In the genomic region with DNA sequence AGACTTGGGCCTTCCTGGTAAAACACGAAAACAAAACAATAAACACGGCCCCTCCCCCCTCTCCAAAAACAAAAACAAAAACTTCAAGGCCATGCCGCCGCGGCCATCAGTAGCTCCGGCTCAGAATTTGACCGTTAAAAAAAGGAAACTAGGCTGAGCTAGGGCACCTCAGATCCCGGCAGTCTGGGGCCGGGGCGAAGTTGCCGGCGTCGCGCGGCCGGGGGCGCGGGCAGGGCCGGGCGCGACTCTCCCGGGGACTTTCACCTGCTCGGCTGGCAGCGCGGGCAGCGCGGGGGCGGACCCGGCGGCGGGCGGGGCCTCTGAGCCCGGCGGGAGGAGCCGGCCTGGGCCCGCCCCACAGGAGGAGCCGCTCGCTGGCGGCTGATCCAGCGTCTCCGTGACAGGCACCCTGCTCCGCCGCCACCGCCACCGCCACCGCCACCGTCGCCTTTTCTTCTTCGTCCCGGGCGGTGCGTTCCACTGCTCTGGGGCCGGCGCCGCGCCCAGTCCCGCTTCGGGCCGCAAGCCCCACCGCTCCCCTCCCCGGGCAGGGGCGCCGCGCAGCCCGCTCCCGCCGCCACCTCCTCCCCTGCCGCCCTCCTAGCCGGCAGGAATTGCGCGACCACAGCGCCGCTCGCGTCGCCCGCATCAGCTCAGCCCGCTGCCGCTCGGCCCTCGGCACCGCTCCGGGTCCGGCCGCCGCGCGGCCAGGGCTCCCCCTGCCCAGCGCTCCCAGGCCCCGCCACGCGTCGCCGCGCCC, we compare ENCODE assay signal across 8 cellular contexts. TPM values are rescaled to one million over a fixed set of nuclear protein-coding genes. Genes with fewer than 3 reads are reported as not detected.
A peak's percentile ranks its signal among the peaks of the same experiment; 100 is the strongest.
DNase-seq lines count a peak whose midpoint lies in the region; ATAC-seq and TF ChIP-seq lines count a peak whose summit lies in the region.

NOS1AP (plus strand) TSS at position 358 of the 760 bp plus-strand sequence. CDS start 487 bp downstream, outside the sequence.

- no peak within 1 kb of the TSS for H3K27ac Mint-ChIP-seq in glutamatergic neuron (ENCODE audit: unreplicated experiment)

- H3K4me3 ChIP-seq in Jurkat, Clone E6-1 (ENCODE audit: low read length), result peak within 1 kb of the TSS; percentile 49
- peak within 1 kb of the TSS; percentile 64 to 76 for H3K4me3 ChIP-seq in testis

- H3K27me3 ChIP-seq in testis, result no peaks in the 10 kb centered on the region

- H3K4me3 Mint-ChIP-seq in glutamatergic neuron (ENCODE audit: unreplicated experiment), result peak within 1 kb of the TSS; percentile 76

- peaks cover 4% of the 10 kb centered on the region for H3K27me3 Mint-ChIP-seq in glutamatergic neuron (ENCODE audit: unreplicated experiment)

- peak within 1 kb of the TSS in 1 of 2 donors; percentile 53 for H3K27ac ChIP-seq in testis

- ATAC-seq in GM21737 (IDR thresholded peaks at IDR 0.05; ENCODE audit: unreplicated experiment) (peak; percentile 99), omental fat pad (ENCODE audit: low FRiP score) (peak; percentile 94)

- H3K36me3 ChIP-seq in testis (ENCODE audit: low read depth, missing control alignments), result no peaks in the 10 kb centered on the region

- intact Hi-C loops in testis (cut with DNase I; ENCODE audit: low total_unique reads), result no loop called here

- peaks cover 5% of the 10 kb centered on the region for H3K4me1 ChIP-seq in testis

- no peaks in the 10 kb centered on the region for H3K36me3 Mint-ChIP-seq in glutamatergic neuron (ENCODE audit: unreplicated experiment)

- H3K4me1 Mint-ChIP-seq in glutamatergic neuron (ENCODE audit: low read depth, unreplicated experiment), result peaks cover 2% of the 10 kb centered on the region

- no peak for TF ChIP-seq POLR2A in testis (IDR thresholded peaks at IDR 0.05)

- 0 to 1% methylated on average over 9 to 55 of the region's 95 CpGs for WGBS in testis, 2 donors

- TF ChIP-seq CTCF in glutamatergic neuron (IDR thresholded peaks at IDR 0.05; ENCODE audit: partially characterized antibody, unreplicated experiment) (no peak), omental fat pad (IDR thresholded peaks at IDR 0.05) (no peak), testis (IDR thresholded peaks at IDR 0.05) (no peak)

- no peaks in the 10 kb centered on the region for H3K9me3 Mint-ChIP-seq in glutamatergic neuron (ENCODE audit: unreplicated experiment)

- H3K9me3 ChIP-seq in testis, result no peaks in the 10 kb centered on the region

- peak; percentile 63 for DNase-seq in DMS53 treated with DMSO at 0.1 percent for 48 hours (lab: John Stamatoyannopoulos, UW; ENCODE audit: unreplicated experiment)
- DNase-seq in Jurkat, Clone E6-1 (ENCODE audit: low read depth, low spot score), result peak; percentile 37
- peak; percentile 42 for DNase-seq in SHP77 treated with DMSO at 0.1 percent for 48 hours (lab: John Stamatoyannopoulos, UW)
- peak; percentile 63 for DNase-seq in activated gamma-delta T cell treated with Interleukin-2 at 50 U/mL for 16 hours
- DNase-seq in glutamatergic neuron, result peak; percentile 83
- peak; percentile 47 for DNase-seq in omental fat pad (ENCODE audit: low spot score)
- DNase-seq in testis, result peak; percentile 86

RNA-seq across cellular contexts. Expression of gene NOS1AP, which starts in this region (rescaled TPM):
- polyA plus RNA-seq in Jurkat, Clone E6-1 (2012; ENCODE audit: insufficient read depth, insufficient read length), result 0.50 TPM
- total RNA-seq in glutamatergic neuron (ENCODE audit: unreplicated experiment) (12.7 TPM), omental fat pad (1 to 10 TPM; 1.9 to 5.4 (median 3.1) TPM), testis (1 to 10 TPM; 4.1 to 5.1 TPM)
- polyA plus RNA-seq in testis (ENCODE audit: insufficient read depth, low read depth, low replicate concordance), result 2.1 TPM
